ENCODE assay signal across 30 cellular contexts in the genomic region with DNA sequence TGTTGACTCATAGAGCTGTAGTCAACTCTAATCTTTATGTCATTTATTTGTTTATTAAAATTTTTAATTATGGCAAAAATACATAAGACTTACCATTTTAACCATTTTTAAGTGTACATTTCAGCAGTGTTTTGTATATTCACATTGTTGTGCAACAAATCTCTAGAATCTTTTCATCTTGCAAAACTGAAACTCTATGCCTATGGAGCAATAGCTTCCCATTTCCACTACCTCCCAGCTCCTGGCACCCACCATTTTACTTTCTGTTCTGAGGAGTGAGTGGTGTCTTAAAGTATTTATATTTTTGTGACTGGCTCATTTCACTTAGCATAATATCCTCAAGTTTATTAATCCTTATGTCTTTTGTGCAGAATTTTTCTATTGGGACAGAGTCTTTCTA.
A peak's percentile ranks its signal among the peaks of the same experiment; 100 is the strongest.
DNase-seq lines count a peak whose midpoint lies in the region; ATAC-seq and TF ChIP-seq lines count a peak whose summit lies in the region.
"Had no signal": no experiment of that assay in that cellular context is flagged by ENCODE, and none has a peak within 500 bp of the region (broad histone marks: within the 10 kb centered on the region; RNA-seq: fewer than 3 reads in every experiment).

No MANE protein-coding gene starts in this region.

- H3K4me3 ChIP-seq in AG10803 (ENCODE audit: low read length) (no peak overlapping the region), fibroblast of mammary gland (ENCODE audit: control insufficient read depth, low read depth, low read length) (no peak overlapping the region)
- H3K4me3 ChIP-seq: right atrium auricular region, spleen, transverse colon had no signal

- no peak overlapping the region for H3K4me3 Mint-ChIP-seq in glutamatergic neuron (ENCODE audit: unreplicated experiment)
- H3K4me3 Mint-ChIP-seq: activated CD4-positive, alpha-beta T cell treated with anti-CD3 and anti-CD28 coated beads, Interleukin-2, amount 10 ng/mL, durations not matched to agents 7 days and 5 days; activated T-cell treated with anti-CD3 and anti-CD28 coated beads, Interleukin-2, amount 50 U/mL, for 24 hours; B cell; brain; memory B cell; neural crest cell; WTC11 had no signal

- TF ChIP-seq CTCF in AG10803 (conservative IDR thresholded peaks at IDR 0.05; ENCODE audit: low read length) = no peak
- TF ChIP-seq CTCF in fibroblast of mammary gland (conservative IDR thresholded peaks at IDR 0.05; ENCODE audit: control insufficient read depth, insufficient read depth, low read depth, low read length) = no peak
- TF ChIP-seq CTCF in glutamatergic neuron (IDR thresholded peaks at IDR 0.05; ENCODE audit: partially characterized antibody, unreplicated experiment) = no peak

- H3K9me3 Mint-ChIP-seq in glutamatergic neuron (ENCODE audit: unreplicated experiment) = no peaks in the 10 kb centered on the region
- H3K9me3 Mint-ChIP-seq: activated CD4-positive, alpha-beta T cell treated with anti-CD3 and anti-CD28 coated beads, Interleukin-2, amount 10 ng/mL, durations not matched to agents 7 days and 5 days; activated T-cell treated with anti-CD3 and anti-CD28 coated beads, Interleukin-2, amount 50 U/mL, for 24 hours; brain; memory B cell; neural crest cell; WTC11 had no signal

- no peaks in the 10 kb centered on the region for H3K36me3 Mint-ChIP-seq in glutamatergic neuron (ENCODE audit: unreplicated experiment)
- H3K36me3 Mint-ChIP-seq: brain, memory B cell, WTC11 had no signal

- no peak overlapping the region for H3K27ac Mint-ChIP-seq in glutamatergic neuron (ENCODE audit: unreplicated experiment)
- H3K27ac Mint-ChIP-seq: activated CD4-positive, alpha-beta T cell treated with anti-CD3 and anti-CD28 coated beads, Interleukin-2, amount 10 ng/mL, durations not matched to agents 7 days and 5 days; activated T-cell treated with anti-CD3 and anti-CD28 coated beads, Interleukin-2, amount 50 U/mL, for 24 hours; B cell; brain; memory B cell; WTC11 had no signal

- ATAC-seq in GM18909 (IDR thresholded peaks at IDR 0.05; ENCODE audit: poor library complexity, unreplicated experiment) (no peak), HG03095 (IDR thresholded peaks at IDR 0.05; ENCODE audit: unreplicated experiment) (no peak)
- ATAC-seq: left lobe of liver, PC-3, WTC11 had no signal

- H3K27me3 Mint-ChIP-seq in glutamatergic neuron (ENCODE audit: unreplicated experiment) = no peaks in the 10 kb centered on the region
- H3K27me3 Mint-ChIP-seq: brain had no signal

- no peaks in the 10 kb centered on the region for H3K4me1 Mint-ChIP-seq in glutamatergic neuron (ENCODE audit: low read depth, unreplicated experiment)
- H3K4me1 Mint-ChIP-seq: activated CD4-positive, alpha-beta T cell treated with anti-CD3 and anti-CD28 coated beads, Interleukin-2, amount 10 ng/mL, durations not matched to agents 7 days and 5 days; B cell; brain; memory B cell; neural crest cell had no signal

- DNase-seq in AG10803 (ENCODE audit: low read depth) (peak; percentile 3), Kasumi-1 (lab: John Stamatoyannopoulos, UW) (peak; percentile 13 to 22), OCI-M1 (lab: John Stamatoyannopoulos, UW) (peak; percentile 72), fibroblast of mammary gland (ENCODE audit: low read depth) (peak; percentile 6), NCI-H1417 treated with DMSO at 0.1 percent for 48 hours (lab: John Stamatoyannopoulos, UW) (no peak), glutamatergic neuron (no peak)
- DNase-seq: activated CD4-positive, alpha-beta T cell treated with anti-CD3 and anti-CD28 coated beads, Interleukin-2, amount 10 ng/mL, durations not matched to agents 7 days and 5 days; activated gamma-delta T cell; activated T-cell treated with anti-CD3 and anti-CD28 coated beads, Interleukin-2, amount 50 U/mL, for 24 hours; effector memory CD4-positive, alpha-beta T cell; H7; KBM-7; NCI-H1092 treated with DMSO at 0.1 percent for 48 hours; NCI-H2029; PC-3; Right ventricle myocardium superior; spleen; stimulated activated CD4-positive, alpha-beta T cell treated with anti-CD3 and anti-CD28 coated beads, Interleukin-2, amount 100 ng/mL, for 48 hours; SW 1271; T-helper 9 cell; transverse colon had no signal

Comparison
In these comparisons a context has a peak if more than half of its experiments do, and no peak if none do; other contexts are left out.
1. DNase-seq: peak in AG10803 (single experiment), Kasumi-1 (2 of 2), OCI-M1 (single experiment) and fibroblast of mammary gland (single experiment); none in NCI-H1417 treated with DMSO at 0.1 percent for 48 hours (single experiment) and glutamatergic neuron (single experiment).